Comparison of ENCODE assay signal across 8 cellular contexts in genomic region chr1:176691251-176692228, GRCh38.
DNase-seq lines count a peak whose midpoint lies in the region; ATAC-seq and TF ChIP-seq lines count a peak whose summit lies in the region.

No MANE protein-coding gene starts in this region.

- H3K36me3 Mint-ChIP-seq in natural killer cell: no peaks in the 10 kb centered on the region

- in situ Hi-C loops in G401 (cut with HindIII; ENCODE audit: low sequenced_read_pairs): no loop called here

- H3K9me3 Mint-ChIP-seq in natural killer cell: peaks cover 0 to 3% of the 10 kb centered on the region in 2 donors

- intact Hi-C loops in natural killer cell (cut with micrococcal nuclease): no loop called here

- H3K4me3 ChIP-seq in iPS DF 6.9 (ENCODE audit: low read length): no peak overlapping the region

- no peaks in the 10 kb centered on the region for H3K9me3 ChIP-seq in iPS DF 6.9 (ENCODE audit: control insufficient read depth, insufficient read depth, low read length)

- peak; percentile 69 for TF ChIP-seq CTCF in GM20000 (IDR thresholded peaks at IDR 0.05; ENCODE audit: extremely low read depth, missing control alignments)
- TF ChIP-seq CTCF in natural killer cell (IDR thresholded peaks at IDR 0.05): no peak

- no peak overlapping the region for H3K27ac ChIP-seq in iPS DF 6.9 (ENCODE audit: low read length)

- no peaks in the 10 kb centered on the region for H3K36me3 ChIP-seq in iPS DF 6.9 (ENCODE audit: control insufficient read depth, insufficient read depth, low read length)

- H3K4me1 ChIP-seq in iPS DF 6.9 (ENCODE audit: control insufficient read depth, insufficient read depth, low read length): peaks cover 2% of the 10 kb centered on the region; the same call in 1 of the 2 replicates

- no peaks in the 10 kb centered on the region for H3K27me3 Mint-ChIP-seq in natural killer cell (ENCODE audit: low read depth in 2 of 2)

- DNase-seq in G401 (ENCODE audit: low spot score): peak; percentile 75
- peak; percentile 37 for DNase-seq in GM20000 (ENCODE audit: low spot score)
- peak; percentile 70 for DNase-seq in NCI-H345 (lab: John Stamatoyannopoulos, UW)
- peak; percentile 43 for DNase-seq in amniotic stem cell (lab: John Stamatoyannopoulos, UW)
- DNase-seq in iPS DF 6.9 (ENCODE audit: low read depth, low spot score): peak; percentile 50
- peak; percentile 82 for DNase-seq in superior temporal gyrus (ENCODE audit: extremely low spot score)
- no peak for DNase-seq in natural killer cell

- no peaks in the 10 kb centered on the region for H3K4me1 Mint-ChIP-seq in natural killer cell

- H3K27ac Mint-ChIP-seq in natural killer cell: no peak overlapping the region

- H3K4me3 Mint-ChIP-seq in natural killer cell: no peak overlapping the region

- no CpG with 5 or more reads among the region's 8 CpGs for WGBS in iPS DF 6.9 (ENCODE audit: insufficient coverage, insufficient read length)

- H3K27me3 ChIP-seq in iPS DF 6.9 (ENCODE audit: control insufficient read depth, insufficient read depth, low read length): no peaks in the 10 kb centered on the region

- ATAC-seq in HG03469 (IDR thresholded peaks at IDR 0.05; ENCODE audit: unreplicated experiment) (peak; percentile 84), natural killer cell (no peak)
